12 cellular contexts compared by ENCODE assay signal in genomic region chr5:169695919-169696490, GRCh38. TPM values are rescaled to one million over a fixed set of nuclear protein-coding genes. Genes with fewer than 3 reads are reported as not detected.
DNase-seq lines count a peak whose midpoint lies in the region; ATAC-seq and TF ChIP-seq lines count a peak whose summit lies in the region.
"Had no signal": no experiment of that assay in that cellular context is flagged by ENCODE, and none has a peak within 500 bp of the region (broad histone marks: within the 10 kb centered on the region; RNA-seq: fewer than 3 reads in every experiment).

No MANE protein-coding gene starts in this region.

- H3K36me3 Mint-ChIP-seq in neural crest cell (ENCODE audit: low read depth), result no peaks in the 10 kb centered on the region

- H3K27me3 ChIP-seq in MG63, result no peaks in the 10 kb centered on the region
- H3K27me3 ChIP-seq: pancreas had no signal

- H3K27ac Mint-ChIP-seq in neural crest cell (ENCODE audit: unreplicated experiment), result peak overlapping the region; percentile 27

- no peaks in the 10 kb centered on the region for H3K27me3 Mint-ChIP-seq in neural crest cell (ENCODE audit: low read depth)

- peaks cover 8% of the 10 kb centered on the region for H3K4me1 Mint-ChIP-seq in neural crest cell

- ATAC-seq in GM18858 (IDR thresholded peaks at IDR 0.05; ENCODE audit: unreplicated experiment) (no peak), HG03095 (IDR thresholded peaks at IDR 0.05; ENCODE audit: unreplicated experiment) (no peak), HG02642 (IDR thresholded peaks at IDR 0.05; ENCODE audit: poor library complexity, unreplicated experiment) (no peak)

- H3K9me3 Mint-ChIP-seq in neural crest cell, result no peaks in the 10 kb centered on the region

- no peak overlapping the region for H3K4me3 Mint-ChIP-seq in neural crest cell

- H3K36me3 ChIP-seq in MG63, result no peaks in the 10 kb centered on the region
- H3K36me3 ChIP-seq: pancreas had no signal

- H3K4me3 ChIP-seq in MG63 (no peak overlapping the region), choroid plexus epithelial cell (ENCODE audit: low read depth, low read length) (no peak overlapping the region)
- H3K4me3 ChIP-seq: pancreas, SK-N-MC had no signal

- H3K9me3 ChIP-seq in MG63, result no peaks in the 10 kb centered on the region
- H3K9me3 ChIP-seq: pancreas had no signal

- DNase-seq in EH (ENCODE audit: low read depth) (peak; percentile 99), MG63 (peak; percentile 93), choroid plexus epithelial cell (ENCODE audit: low read depth) (peak; percentile 98), neural crest cell (ENCODE audit: low read depth, low spot score) (no peak)
- DNase-seq in stimulated activated CD4-positive, alpha-beta T cell treated with anti-CD3 and anti-CD28 coated beads, Interleukin-12 subunit alpha, Interleukin-12 subunit beta, amount 100 ng/mL, for 4 hours, result no peak
- DNase-seq: activated CD8-positive, alpha-beta memory T cell treated with anti-CD3 and anti-CD28 coated beads, Interleukin-2, amount 50 U/mL, for 4 hours; DMS79 treated with DMSO at 0.1 percent for 48 hours; pancreas had no signal

- TF ChIP-seq CTCF in choroid plexus epithelial cell (conservative IDR thresholded peaks at IDR 0.05; ENCODE audit: low read depth, low read length) (no peak), neural crest cell (conservative IDR thresholded peaks at IDR 0.05) (no peak)

RNA-seq across cellular contexts. Expression of gene DOCK2, which starts 58.9 kb away (rescaled TPM):
- total RNA-seq in MG63 (2014; rRNA removed; shearing (Covaris generic); ENCODE audit: low replicate concordance), result 0.39 and 12.6 TPM in 2 replicates
- total RNA-seq in neural crest cell, result 0.77 and 1.0 TPM in 2 replicates

Comparison
In these comparisons a context has a peak if more than half of its experiments do, and no peak if none do; other contexts are left out.
1. DNase-seq: peak in EH (single experiment), MG63 (single experiment) and choroid plexus epithelial cell (single experiment); none in neural crest cell (single experiment) and stimulated activated CD4-positive, alpha-beta T cell treated with anti-CD3 and anti-CD28 coated beads, Interleukin-12 subunit alpha, Interleukin-12 subunit beta, amount 100 ng/mL, for 4 hours (single experiment).